ENCODE assay signal across 15 cellular contexts in the genomic region with DNA sequence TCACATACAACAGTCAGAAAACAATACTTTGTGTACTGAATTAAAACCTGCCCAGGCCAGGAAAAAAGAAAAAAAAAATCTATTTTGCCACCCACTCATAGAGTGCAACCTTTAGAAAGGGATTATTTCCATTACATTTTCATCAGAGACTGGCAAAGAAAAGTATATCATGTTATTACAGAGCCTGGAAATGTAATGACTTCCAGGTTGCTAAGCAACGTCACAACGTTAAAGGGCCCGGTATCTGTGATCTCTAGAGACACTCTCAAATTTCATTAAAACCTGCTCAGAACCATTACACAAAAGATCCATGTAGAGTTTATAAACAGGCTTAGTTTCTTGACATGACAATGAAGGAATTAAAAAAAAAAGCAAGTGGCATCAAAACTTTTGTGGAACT.
A peak's percentile ranks its signal among the peaks of the same experiment; 100 is the strongest.
DNase-seq lines count a peak whose midpoint lies in the region; TF ChIP-seq lines count a peak whose summit lies in the region.
"Had no signal": no experiment of that assay in that cellular context is flagged by ENCODE, and none has a peak within 500 bp of the region (broad histone marks: within the 10 kb centered on the region; RNA-seq: fewer than 3 reads in every experiment).

No MANE protein-coding gene starts in this region.

- H3K9me3 Mint-ChIP-seq in activated naive CD4-positive, alpha-beta T cell treated with anti-CD3 and anti-CD28 coated beads, Interleukin-2, amount 10 ng/mL, durations not matched to agents 7 days and 5 days: peaks cover 5% of the 10 kb centered on the region

- no peak for TF ChIP-seq CTCF in astrocyte of the spinal cord (IDR thresholded peaks at IDR 0.05; ENCODE audit: low read depth, low read length)

- DNase-seq in NCI-H1417 (lab: John Stamatoyannopoulos, UW): peak; percentile 41 to 75 (median 42)
- no peak for DNase-seq in NCI-H1417 treated with DMSO at 0.1 percent for 48 hours (lab: John Stamatoyannopoulos, UW)
- DNase-seq in NCI-H2171 (lab: John Stamatoyannopoulos, UW): peak; percentile 59
- DNase-seq in astrocyte of the spinal cord (ENCODE audit: low read depth, low spot score): peak; percentile 14
- DNase-seq in renal cortical epithelial cell (ENCODE audit: low read depth): peak; percentile 17
- no peak for DNase-seq in SIG-M5 (lab: John Stamatoyannopoulos, UW)
- no peak for DNase-seq in activated T-cell treated with anti-CD3 and anti-CD28 coated beads, Interleukin-2, amount 50 U/mL, for 48 hours
- no peak for DNase-seq in activated naive CD4-positive, alpha-beta T cell treated with anti-CD3 and anti-CD28 coated beads, Interleukin-2, amount 10 ng/mL, durations not matched to agents 7 days and 5 days
- DNase-seq: activated naive CD4-positive, alpha-beta T cell treated with anti-CD3 and anti-CD28 coated beads for 36 hours; hypothalamus; NCI-H446; T-helper 2 cell had no signal

- no peaks in the 10 kb centered on the region for H3K27me3 Mint-ChIP-seq in activated naive CD4-positive, alpha-beta T cell treated with anti-CD3 and anti-CD28 coated beads, Interleukin-2, amount 10 ng/mL, durations not matched to agents 7 days and 5 days

- no peak overlapping the region for H3K4me3 Mint-ChIP-seq in activated naive CD4-positive, alpha-beta T cell treated with anti-CD3 and anti-CD28 coated beads, Interleukin-2, amount 10 ng/mL, durations not matched to agents 7 days and 5 days
- H3K4me3 Mint-ChIP-seq: activated naive CD4-positive, alpha-beta T cell treated with anti-CD3 and anti-CD28 coated beads for 36 hours; CD14-positive monocyte had no signal

- CTCF ChIA-PET in activated naive CD4-positive, alpha-beta T cell treated with anti-CD3 and anti-CD28 coated beads, Interleukin-2, amount 10 ng/mL, durations not matched to agents 7 days and 5 days (lab: Charles Lee): interaction anchor here (0.6 kb wide), 1 partner anchor 863 kb away, joined by 3 read pairs; no protein-coding TSS in a partner anchor

- H3K4me1 Mint-ChIP-seq in activated naive CD4-positive, alpha-beta T cell treated with anti-CD3 and anti-CD28 coated beads, Interleukin-2, amount 10 ng/mL, durations not matched to agents 7 days and 5 days: no peaks in the 10 kb centered on the region
- H3K4me1 Mint-ChIP-seq: CD14-positive monocyte had no signal

- H3K4me3 ChIP-seq in astrocyte of the spinal cord (ENCODE audit: low read depth, low read length): no peak overlapping the region
- H3K4me3 ChIP-seq: breast epithelium, tibial nerve had no signal

- H3K36me3 Mint-ChIP-seq in activated naive CD4-positive, alpha-beta T cell treated with anti-CD3 and anti-CD28 coated beads, Interleukin-2, amount 10 ng/mL, durations not matched to agents 7 days and 5 days: no peaks in the 10 kb centered on the region
- H3K36me3 Mint-ChIP-seq: CD14-positive monocyte had no signal

- in situ Hi-C loops in astrocyte of the spinal cord (cut with HindIII; ENCODE audit: low sequenced_read_pairs): no loop called here

- no peak overlapping the region for H3K27ac Mint-ChIP-seq in activated naive CD4-positive, alpha-beta T cell treated with anti-CD3 and anti-CD28 coated beads, Interleukin-2, amount 10 ng/mL, durations not matched to agents 7 days and 5 days
- H3K27ac Mint-ChIP-seq: activated naive CD4-positive, alpha-beta T cell treated with anti-CD3 and anti-CD28 coated beads for 36 hours; CD14-positive monocyte had no signal

Comparison
In these comparisons a context has a peak if more than half of its experiments do, and no peak if none do; other contexts are left out.
1. DNase-seq: peak in NCI-H1417 (3 of 3), NCI-H2171 (single experiment), astrocyte of the spinal cord (single experiment) and renal cortical epithelial cell (single experiment); none in NCI-H1417 treated with DMSO at 0.1 percent for 48 hours (single experiment), SIG-M5 (single experiment), activated T-cell treated with anti-CD3 and anti-CD28 coated beads, Interleukin-2, amount 50 U/mL, for 48 hours (0 of 2) and activated naive CD4-positive, alpha-beta T cell treated with anti-CD3 and anti-CD28 coated beads, Interleukin-2, amount 10 ng/mL, durations not matched to agents 7 days and 5 days (single experiment).